8 cellular contexts compared by ENCODE assay signal in genomic region chr7:120858299-120858636, GRCh38. TPM values are rescaled to one million over a fixed set of nuclear protein-coding genes. Genes with fewer than 3 reads are reported as not detected.
DNase-seq lines count a peak whose midpoint lies in the region; ATAC-seq and TF ChIP-seq lines count a peak whose summit lies in the region.

No MANE protein-coding gene starts in this region.

- H3K4me1 Mint-ChIP-seq in Calu3 (ENCODE audit: low read depth, unreplicated experiment) = peaks cover 9% of the 10 kb centered on the region

- WGBS in esophagus, 2 donors = 2 to 3% methylated on average over 4 of the region's 4 CpGs

- H3K9me2 ChIP-seq in OCI-LY1 (ENCODE audit: low read depth, low read length) = no peaks in the 10 kb centered on the region

- H3K27me3 Mint-ChIP-seq in Calu3 (ENCODE audit: unreplicated experiment) = no peaks in the 10 kb centered on the region

- no peaks in the 10 kb centered on the region for H3K36me3 ChIP-seq in OCI-LY1 (ENCODE audit: insufficient read depth, low read length)
- H3K36me3 ChIP-seq in esophagus (ENCODE audit: control insufficient read depth in 2 of 2, insufficient read depth in 2 of 2, low read length in 1 of 2) = no peaks in the 10 kb centered on the region
- H3K36me3 ChIP-seq in osteoblast (ENCODE audit: insufficient read depth, low read length) = no peaks in the 10 kb centered on the region

- H3K4me3 ChIP-seq in OCI-LY1 (ENCODE audit: low read depth, low read length, poor library complexity, severe bottlenecking) = peak overlapping the region; percentile 66
- peak overlapping the region; percentile 67 to 82 for H3K4me3 ChIP-seq in esophagus (ENCODE audit: low read depth in 1 of 2, low read length in 2 of 2)
- H3K4me3 ChIP-seq in osteoblast (ENCODE audit: insufficient read depth, low read length) = peak overlapping the region; percentile 73

- H3K27ac Mint-ChIP-seq in Calu3 (ENCODE audit: unreplicated experiment) = peak overlapping the region; percentile 94

- peaks cover 11% of the 10 kb centered on the region for H3K4me1 ChIP-seq in OCI-LY1 (ENCODE audit: insufficient read depth, low read length, severe bottlenecking)
- H3K4me1 ChIP-seq in esophagus (ENCODE audit: control insufficient read depth in 2 of 2, insufficient read depth in 2 of 2, low read length in 1 of 2) = peaks cover 0 to 3% of the 10 kb centered on the region in 2 donors
- H3K4me1 ChIP-seq in osteoblast (ENCODE audit: insufficient read depth, low read length) = peaks cover 4% of the 10 kb centered on the region

- no peaks in the 10 kb centered on the region for H3K79me2 ChIP-seq in OCI-LY1 (ENCODE audit: insufficient read depth, low read length)
- H3K79me2 ChIP-seq in osteoblast (ENCODE audit: insufficient read depth, low read length) = no peaks in the 10 kb centered on the region

- DNase-seq in Calu3 (no peak), osteoblast (ENCODE audit: insufficient read length, low spot score, missing footprints) (no peak), HCEC 1CT (no peak), DMS79 treated with DMSO at 0.1 percent for 48 hours (lab: John Stamatoyannopoulos, UW) (no peak)

- intact Hi-C loops in Calu3 (cut with micrococcal nuclease; ENCODE audit: unreplicated experiment) = no loop called here

- no peak for TF ChIP-seq CTCF in Calu3 (IDR thresholded peaks at IDR 0.05; ENCODE audit: unreplicated experiment)
- no peak for TF ChIP-seq CTCF in OCI-LY1 (IDR thresholded peaks at IDR 0.05; ENCODE audit: low read length)
- TF ChIP-seq CTCF in osteoblast (IDR thresholded peaks at IDR 0.05; ENCODE audit: extremely low read depth, low read depth, low read length) = no peak

- no peak for ATAC-seq in GM19324 (IDR thresholded peaks at IDR 0.05; ENCODE audit: low FRiP score, unreplicated experiment)
- ATAC-seq in GM19455 (IDR thresholded peaks at IDR 0.05; ENCODE audit: unreplicated experiment) = no peak

- H2AFZ ChIP-seq in OCI-LY1 (ENCODE audit: low read length) (peak overlapping the region; percentile 77), osteoblast (ENCODE audit: low read length) (peak overlapping the region; percentile 94)

- H4K20me1 ChIP-seq in OCI-LY1 (ENCODE audit: insufficient read depth, low read length) (no peaks in the 10 kb centered on the region), osteoblast (ENCODE audit: insufficient read depth, low read length) (no peaks in the 10 kb centered on the region)

- no peaks in the 10 kb centered on the region for H3K27me3 ChIP-seq in OCI-LY1 (ENCODE audit: insufficient read depth, low read length)
- H3K27me3 ChIP-seq in esophagus (ENCODE audit: control insufficient read depth in 1 of 2, insufficient read depth in 2 of 2, low read length in 2 of 2) = no peaks in the 10 kb centered on the region
- H3K27me3 ChIP-seq in osteoblast (ENCODE audit: insufficient read depth, low read length) = peaks cover 25% of the 10 kb centered on the region

- peak overlapping the region; percentile 49; the same call in 1 of the 2 replicates for H3K9ac ChIP-seq in OCI-LY1 (ENCODE audit: low read length)

- H3K4me3 Mint-ChIP-seq in Calu3 (ENCODE audit: low read depth, unreplicated experiment) = peak overlapping the region; percentile 98

- peaks cover 21% of the 10 kb centered on the region for H3K36me3 Mint-ChIP-seq in Calu3 (ENCODE audit: insufficient read depth, unreplicated experiment)

- no peaks in the 10 kb centered on the region for H3K9me3 Mint-ChIP-seq in Calu3 (ENCODE audit: low read depth, unreplicated experiment)

- BruUV-seq in Calu3 (replicated peaks; lab: Mats Ljungman, UMichigan) = no TSS peak

- H3K4me2 ChIP-seq in OCI-LY1 (ENCODE audit: low read length) (peak overlapping the region; percentile 80), osteoblast (ENCODE audit: insufficient read depth, low read length) (peak overlapping the region; percentile 93)

- H3K27ac ChIP-seq in OCI-LY1 (ENCODE audit: low read depth, low read length, poor library complexity, severe bottlenecking) (no peak overlapping the region), esophagus (ENCODE audit: low read depth in 2 of 2, low read length in 1 of 2) (peak overlapping the region; percentile 43 to 83), osteoblast (ENCODE audit: low read depth, low read length) (no peak overlapping the region)

- no peaks in the 10 kb centered on the region for H3F3A ChIP-seq in OCI-LY1 (ENCODE audit: insufficient read depth, low read length)

- CTCF ChIA-PET in Calu3 (lab: Charles Lee) = interaction anchor here (0.7 to 1.2 kb wide), 4 partner anchors 53 to 278 kb away, joined by 3 to 5 read pairs (median 3); no protein-coding TSS in a partner anchor

- H3K9me3 ChIP-seq in OCI-LY1 (ENCODE audit: low read length) = no peaks in the 10 kb centered on the region
- no peaks in the 10 kb centered on the region for H3K9me3 ChIP-seq in esophagus (ENCODE audit: control insufficient read depth in 2 of 2, insufficient read depth in 1 of 2, low read depth in 1 of 2, low read length in 1 of 2)
- H3K9me3 ChIP-seq in osteoblast (ENCODE audit: low read depth, low read length) = no peaks in the 10 kb centered on the region

RNA-seq across cellular contexts. Expression of gene TSPAN12, which starts 0.3 kb away (rescaled TPM):
- 14.6 and 18.5 TPM in 2 replicates for total RNA-seq in Calu3 (2022)
- polyA plus RNA-seq in esophagus = 1 to 10 TPM; 2.4 to 3.0 TPM
- total RNA-seq in osteoblast = 0.59 and 1.8 TPM in 2 replicates

Comparison
In these comparisons a context has a peak if more than half of its experiments do, and no peak if none do; other contexts are left out.
1. H3K27ac ChIP-seq: peak in esophagus (2 of 2); none in OCI-LY1 (single experiment) and osteoblast (single experiment).
2. Peak in every context shown above with its lines, with median percentiles within 50 percentile points of each other: H3K4me3 ChIP-seq.